Comparison of ENCODE assay signal across 17 cellular contexts in the genomic region with DNA sequence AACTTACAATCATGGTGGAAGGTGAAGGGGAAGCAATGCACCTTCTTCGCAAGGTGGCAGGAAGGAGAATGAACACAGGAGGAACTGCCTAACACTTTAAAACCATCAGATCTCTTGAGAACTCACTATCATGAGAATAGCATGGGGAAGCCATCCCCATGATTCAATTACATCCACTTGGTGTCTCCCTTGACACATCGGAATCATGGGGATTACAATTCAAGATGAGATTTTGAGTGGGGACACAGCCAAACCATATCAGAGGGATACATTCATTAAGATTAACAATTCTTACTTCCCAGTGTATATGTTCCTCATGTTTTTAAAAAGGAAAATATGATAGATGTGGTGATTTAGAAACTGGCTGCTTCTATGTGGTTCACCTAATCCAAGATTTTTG.
DNase-seq lines count a peak whose midpoint lies in the region; ATAC-seq and TF ChIP-seq lines count a peak whose summit lies in the region.
"Had no signal": no experiment of that assay in that cellular context is flagged by ENCODE, and none has a peak within 500 bp of the region (broad histone marks: within the 10 kb centered on the region; RNA-seq: fewer than 3 reads in every experiment).

No MANE protein-coding gene starts in this region.

- POLR2A ChIA-PET in GM10248 (lab: Yijun Ruan, JAX): no interaction called here

- no peaks in the 10 kb centered on the region for H4K20me1 ChIP-seq in GM23248 (ENCODE audit: insufficient read depth)
- H4K20me1 ChIP-seq: BLaER1 had no signal

- H2AFZ ChIP-seq in GM23248: peak overlapping the region; percentile 39

- DNase-seq in A172 (ENCODE audit: low spot score) (peak; percentile 10), GM23248 (peak; percentile 42), brain microvascular endothelial cell (no peak), right atrium auricular region (ENCODE audit: low spot score) (no peak), lower leg skin (ENCODE audit: low spot score in 2 of 2) (no peak), GM10248 (ENCODE audit: extremely low spot score) (no peak), SHP77 (lab: John Stamatoyannopoulos, UW) (no peak)
- DNase-seq: activated CD4-positive, alpha-beta T cell treated with anti-CD3 and anti-CD28 coated beads, Interleukin-2, amount 50 U/mL, for 48 hours; activated effector memory CD4-positive, alpha-beta T cell treated with anti-CD3 and anti-CD28 coated beads, Interleukin-2, amount 50 U/mL, for 16 hours; DND-41; NCI-H2081; posterior cingulate gyrus; stimulated activated CD4-positive, alpha-beta T cell treated with anti-CD3 and anti-CD28 coated beads, Interleukin-15, amount 100 ng/mL, for 24 hours had no signal

- H3K27ac ChIP-seq in GM23248: peak overlapping the region; percentile 68
- H3K27ac ChIP-seq in brain microvascular endothelial cell: peak overlapping the region; percentile 52
- peak overlapping the region; percentile 41 to 51 for H3K27ac ChIP-seq in right atrium auricular region
- H3K27ac ChIP-seq: BLaER1 had no signal

- H3K4me3 ChIP-seq in GM23248 (no peak overlapping the region), brain microvascular endothelial cell (ENCODE audit: low read depth, low read length) (no peak overlapping the region), right atrium auricular region (no peak overlapping the region), lower leg skin (ENCODE audit: low read depth, poor library complexity, severe bottlenecking) (no peak overlapping the region)
- H3K4me3 ChIP-seq: ascending aorta, BLaER1, SJSA1 had no signal

- intact Hi-C loops in lower leg skin (cut with DNase I; ENCODE audit: low total_unique reads): no loop called here

- peak; percentile 30 for TF ChIP-seq CTCF in brain microvascular endothelial cell (IDR thresholded peaks at IDR 0.05; ENCODE audit: low read depth, low read length, missing control alignments)
- TF ChIP-seq CTCF in right atrium auricular region (IDR thresholded peaks at IDR 0.05): peak in 1 of 2 donors; percentile 11
- no peak for TF ChIP-seq CTCF in lower leg skin (IDR thresholded peaks at IDR 0.05)
- no peak for TF ChIP-seq CTCF in GM10248 (IDR thresholded peaks at IDR 0.05; ENCODE audit: control extremely low read depth, extremely low read depth, low read depth, missing control alignments)

- H3K36me3 ChIP-seq in GM23248 (ENCODE audit: low read depth) (no peaks in the 10 kb centered on the region), brain microvascular endothelial cell (replicated peaks) (no peaks in the 10 kb centered on the region), right atrium auricular region (peaks cover 4% of the 10 kb centered on the region)
- H3K36me3 ChIP-seq: ascending aorta, BLaER1, SJSA1 had no signal

- H3K9me2 ChIP-seq in GM23248 (ENCODE audit: insufficient read depth): no peaks in the 10 kb centered on the region

- H3K9me3 ChIP-seq in GM23248 (ENCODE audit: low read depth) (no peaks in the 10 kb centered on the region), right atrium auricular region (no peaks in the 10 kb centered on the region)
- H3K9me3 ChIP-seq: ascending aorta, BLaER1, SJSA1 had no signal

- H3K4me1 ChIP-seq in GM23248 (ENCODE audit: insufficient read depth) (peaks cover 50% of the 10 kb centered on the region), right atrium auricular region (peaks cover 0 to 21% of the 10 kb centered on the region in 2 donors)
- H3K4me1 ChIP-seq: BLaER1 had no signal

- CTCF ChIA-PET in GM10248 (lab: Yijun Ruan, JAX): no interaction called here

- WGBS in GM23248 (ENCODE audit: low coverage in 1 of 2, low lambda C conversion rate in 2 of 2, missing lambda C conversion rate in 2 of 2), 2 experiments: 79% methylated on average over 2 of the region's 2 CpGs
- 95 to 100% methylated on average over 2 of the region's 2 CpGs for WGBS in lower leg skin, 2 donors

- in situ Hi-C loops in GM23248 (cut with MboI) (no loop called here), brain microvascular endothelial cell (cut with HindIII; ENCODE audit: low pct_ligation_motif_present, low sequenced_read_pairs) (no loop called here)

- H3K27me3 ChIP-seq in GM23248 (replicated peaks; ENCODE audit: insufficient read depth) (no peaks in the 10 kb centered on the region), brain microvascular endothelial cell (replicated peaks) (no peaks in the 10 kb centered on the region), right atrium auricular region (no peaks in the 10 kb centered on the region)
- H3K27me3 ChIP-seq: ascending aorta, BLaER1, SJSA1 had no signal

- peak overlapping the region; percentile 56 for H3K4me2 ChIP-seq in GM23248 (ENCODE audit: unreplicated experiment)
- H3K4me2 ChIP-seq: BLaER1 had no signal

- TF ChIP-seq POLR2A in lower leg skin (IDR thresholded peaks at IDR 0.05): no peak

- no peak for ATAC-seq in GM19455 (IDR thresholded peaks at IDR 0.05; ENCODE audit: unreplicated experiment)

- H3K79me2 ChIP-seq in GM23248 (ENCODE audit: insufficient read depth): no peaks in the 10 kb centered on the region

- peaks cover 33% of the 10 kb centered on the region for H3F3A ChIP-seq in GM23248 (ENCODE audit: insufficient read depth)

- no peak overlapping the region; the same call in 1 of the 2 replicates for H3K9ac ChIP-seq in GM23248
- H3K9ac ChIP-seq: BLaER1 had no signal

Comparison
In these comparisons a context has a peak if more than half of its experiments do, and no peak if none do; other contexts are left out.
1. DNase-seq: peak in A172 (single experiment) and GM23248 (single experiment); none in brain microvascular endothelial cell (single experiment), right atrium auricular region (single experiment), lower leg skin (0 of 2), GM10248 (single experiment) and SHP77 (0 of 2).
2. Peak in every context shown above with its lines, with median percentiles within 50 percentile points of each other: H3K27ac ChIP-seq.